ENCODE assay signal across 1 cellular context in the genomic region with DNA sequence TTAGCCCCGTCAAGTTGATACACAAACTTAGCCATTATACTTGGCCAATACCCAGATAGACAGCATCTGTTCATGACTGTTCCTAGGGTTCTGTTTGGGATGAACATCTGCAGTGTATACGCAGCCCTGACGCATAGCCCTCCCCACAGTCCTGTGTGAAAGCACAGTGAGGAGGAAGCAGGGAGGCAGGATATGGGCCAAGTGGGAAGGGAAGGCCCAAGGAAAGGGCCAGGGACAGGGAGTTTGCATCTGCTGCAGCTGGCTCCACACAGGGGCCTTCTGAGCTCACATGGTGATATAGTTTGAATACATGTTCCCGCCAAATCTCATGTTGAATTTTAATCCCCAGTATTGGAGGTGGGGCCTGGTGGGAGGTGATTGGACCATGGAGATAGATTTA.
A peak's percentile ranks its signal among the peaks of the same experiment; 100 is the strongest.
TF ChIP-seq lines count a peak whose summit lies in the region.

No MANE protein-coding gene starts in this region.

TF ChIP-seq in H1, 55 proteins besides CTCF, POLR2A, EP300 and RAD21:
- TF ChIP-seq E2F6 (IDR thresholded peaks at IDR 0.05) (peak; percentile 36; the same call in 1 of the 2 replicates), HDAC2 (IDR thresholded peaks at IDR 0.05; ENCODE audit: borderline replicate concordance in 1 of 2, low read depth in 2 of 2, low read length in 2 of 2) (no peak)
